In the genomic region with DNA sequence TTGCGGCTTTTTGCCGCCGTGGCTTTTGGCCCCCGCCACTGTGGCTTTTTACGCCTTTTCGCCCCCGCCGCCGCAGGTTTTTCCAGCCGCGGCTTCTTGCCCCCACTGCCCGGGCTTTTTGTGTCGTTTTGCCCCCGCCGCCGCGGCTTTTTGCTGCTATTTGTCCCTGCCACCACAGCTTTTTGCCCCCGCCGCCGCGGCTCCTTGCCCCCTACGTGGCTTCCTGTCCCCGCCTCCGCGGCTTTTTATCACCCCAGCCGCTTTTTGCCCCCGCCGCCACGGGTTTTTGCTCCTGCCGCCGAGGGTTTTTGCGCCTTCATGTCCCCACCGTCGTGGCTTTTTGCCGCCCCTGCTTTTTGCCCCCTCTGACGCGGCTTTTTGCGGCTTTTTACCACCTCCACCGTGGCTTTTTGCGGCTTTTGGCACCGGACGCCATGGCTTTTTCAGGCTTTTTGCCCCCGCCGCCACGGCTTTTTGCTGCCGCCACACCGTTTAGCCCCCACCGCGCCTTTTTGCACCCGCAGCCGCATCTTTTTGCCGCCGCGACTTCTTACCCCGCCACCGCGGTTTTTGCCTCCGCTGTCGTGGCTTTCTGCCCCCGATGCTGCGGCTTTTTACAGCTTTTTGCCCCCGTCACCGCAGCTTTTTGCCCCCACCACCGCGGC, we compare ENCODE assay signal across 21 cellular contexts.
A peak's percentile ranks its signal among the peaks of the same experiment; 100 is the strongest.
DNase-seq lines count a peak whose midpoint lies in the region; ATAC-seq, FAIRE-seq and TF ChIP-seq lines count a peak whose summit lies in the region.
"Had no signal": no experiment of that assay in that cellular context is flagged by ENCODE, and none has a peak within 500 bp of the region (broad histone marks: within the 10 kb centered on the region; RNA-seq: fewer than 3 reads in every experiment).

No MANE protein-coding gene starts in this region.

- no peak for TF ChIP-seq CTCF in GM10266 (IDR thresholded peaks at IDR 0.05; ENCODE audit: control insufficient read depth, insufficient read depth, low read depth, missing control alignments)
- TF ChIP-seq CTCF in kidney (IDR thresholded peaks at IDR 0.05; ENCODE audit: borderline replicate concordance, extremely low read depth, insufficient read depth): no peak
- no peak for TF ChIP-seq CTCF in type B pancreatic cell (conservative IDR thresholded peaks at IDR 0.05)
- TF ChIP-seq CTCF in activated CD8-positive, alpha-beta T cell treated with anti-CD3 and anti-CD28 coated beads for 36 hours (IDR thresholded peaks at IDR 0.05): no peak

- H3K27me3 Mint-ChIP-seq in type B pancreatic cell: no peaks in the 10 kb centered on the region
- H3K27me3 Mint-ChIP-seq in activated CD8-positive, alpha-beta T cell treated with anti-CD3 and anti-CD28 coated beads for 36 hours: no peaks in the 10 kb centered on the region

- CTCF ChIA-PET in activated CD8-positive, alpha-beta T cell treated with anti-CD3 and anti-CD28 coated beads for 36 hours (lab: Charles Lee): no interaction called here

- no peak for FAIRE-seq in kidney (lab: Jason Lieb, UNC)
- FAIRE-seq: GM12891, GM18507 had no signal

- H3K27ac ChIP-seq in kidney (ENCODE audit: low read depth in 2 of 2, low read length in 2 of 2): no peak overlapping the region
- H3K27ac ChIP-seq: RWPE1 had no signal

- POLR2A ChIA-PET in activated CD8-positive, alpha-beta T cell treated with anti-CD3 and anti-CD28 coated beads for 36 hours (lab: Charles Lee): no interaction called here

- H3K9me3 ChIP-seq in kidney (ENCODE audit: control insufficient read depth in 1 of 2, low read length in 2 of 2): no peaks in the 10 kb centered on the region
- H3K9me3 ChIP-seq: MG63 had no signal

- H3K27ac Mint-ChIP-seq in type B pancreatic cell: no peak overlapping the region
- no peak overlapping the region for H3K27ac Mint-ChIP-seq in activated CD8-positive, alpha-beta T cell treated with anti-CD3 and anti-CD28 coated beads for 36 hours

- peaks cover 6% of the 10 kb centered on the region for H3K9me3 Mint-ChIP-seq in type B pancreatic cell
- peaks cover 9% of the 10 kb centered on the region for H3K9me3 Mint-ChIP-seq in activated CD8-positive, alpha-beta T cell treated with anti-CD3 and anti-CD28 coated beads for 36 hours

- DNase-seq in activated CD4-positive, alpha-beta T cell treated with anti-CD3 and anti-CD28 coated beads for 48 hours: peak; percentile 1
- DNase-seq in activated CD4-positive, alpha-beta T cell treated with anti-CD3 and anti-CD28 coated beads, Interleukin-2, amount 50 U/mL, for 4 hours: no peak
- DNase-seq in GM10266 (ENCODE audit: extremely low spot score) (peak; percentile 0), kidney (peak; percentile 79), type B pancreatic cell (ENCODE audit: extremely low spot score, unreplicated experiment) (peak; percentile 62), DMS53 (lab: John Stamatoyannopoulos, UW) (no peak)
- DNase-seq in activated CD8-positive, alpha-beta T cell treated with anti-CD3 and anti-CD28 coated beads for 36 hours: no peak
- DNase-seq: 8988T, GDM1, Kasumi-1, MG63, NCI-H1048, NCI-H1436, NCI-H1930, NCI-H345, NCI-H524 treated with DMSO at 0.1 percent for 48 hours, PC-3 had no signal

- no peak overlapping the region for H3K4me3 Mint-ChIP-seq in type B pancreatic cell
- H3K4me3 Mint-ChIP-seq in activated CD8-positive, alpha-beta T cell treated with anti-CD3 and anti-CD28 coated beads for 36 hours: no peak overlapping the region

- H3K4me1 ChIP-seq in kidney (ENCODE audit: control insufficient read depth in 1 of 2, insufficient read depth in 1 of 2, low read depth in 1 of 2, low read length in 2 of 2): no peaks in the 10 kb centered on the region

- ATAC-seq in GM21576 (IDR thresholded peaks at IDR 0.05; ENCODE audit: unreplicated experiment): no peak
- no peak for ATAC-seq in activated CD8-positive, alpha-beta T cell treated with anti-CD3 and anti-CD28 coated beads for 36 hours
- ATAC-seq: PC-3 had no signal

- intact Hi-C loops in kidney (cut with DNase I): no loop called here
- intact Hi-C loops in activated CD8-positive, alpha-beta T cell treated with anti-CD3 and anti-CD28 coated beads for 36 hours (cut with micrococcal nuclease): no loop called here

- no peaks in the 10 kb centered on the region for H3K4me1 Mint-ChIP-seq in type B pancreatic cell (ENCODE audit: unreplicated experiment)
- no peaks in the 10 kb centered on the region for H3K4me1 Mint-ChIP-seq in activated CD8-positive, alpha-beta T cell treated with anti-CD3 and anti-CD28 coated beads for 36 hours (ENCODE audit: low read depth)

- no peak overlapping the region for H3K4me3 ChIP-seq in kidney (ENCODE audit: low read length in 2 of 2)
- H3K4me3 ChIP-seq: MG63 had no signal

- H3K9ac ChIP-seq in kidney (ENCODE audit: low read length in 2 of 2): no peak overlapping the region

- no peaks in the 10 kb centered on the region for H3K36me3 Mint-ChIP-seq in type B pancreatic cell
- H3K36me3 Mint-ChIP-seq in activated CD8-positive, alpha-beta T cell treated with anti-CD3 and anti-CD28 coated beads for 36 hours (ENCODE audit: low read depth): peaks cover 3% of the 10 kb centered on the region

- H3K36me3 ChIP-seq in kidney (ENCODE audit: control insufficient read depth in 1 of 2, insufficient read depth in 2 of 2, low read length in 2 of 2): no peaks in the 10 kb centered on the region
- H3K36me3 ChIP-seq: MG63 had no signal

Comparison
In these comparisons a context has a peak if more than half of its experiments do, and no peak if none do; other contexts are left out.
1. DNase-seq: peak in activated CD4-positive, alpha-beta T cell treated with anti-CD3 and anti-CD28 coated beads for 48 hours (single experiment), GM10266 (single experiment), kidney (single experiment) and type B pancreatic cell (single experiment); none in activated CD4-positive, alpha-beta T cell treated with anti-CD3 and anti-CD28 coated beads, Interleukin-2, amount 50 U/mL, for 4 hours (0 of 2), activated CD8-positive, alpha-beta T cell treated with anti-CD3 and anti-CD28 coated beads for 36 hours (single experiment) and DMS53 (single experiment).